2 cellular contexts compared by ENCODE assay signal in the genomic region with DNA sequence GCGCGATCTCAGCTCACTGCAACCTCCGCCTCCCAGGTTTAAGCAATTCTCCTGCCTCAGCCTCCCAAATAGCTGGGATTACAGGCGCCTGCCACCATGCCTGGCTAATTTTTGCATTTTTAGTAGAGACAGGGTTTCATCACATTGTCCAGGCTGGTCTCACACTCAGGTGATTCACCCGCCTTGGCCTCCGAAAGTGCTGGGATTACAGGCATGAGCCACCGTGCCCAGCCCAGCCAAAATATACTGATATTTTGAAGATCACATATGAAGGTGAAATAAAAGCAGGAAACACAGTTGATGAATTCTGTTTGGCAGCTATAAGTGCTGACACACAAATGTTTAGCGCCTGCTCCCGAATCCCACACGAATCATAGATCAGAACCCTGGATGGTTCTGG. TPM values are rescaled to one million over a fixed set of nuclear protein-coding genes. Genes with fewer than 3 reads are reported as not detected.
"Had no signal": no experiment of that assay in that cellular context is flagged by ENCODE, and none has a peak within 500 bp of the region (broad histone marks: within the 10 kb centered on the region; RNA-seq: fewer than 3 reads in every experiment).

No MANE protein-coding gene starts in this region.

RNA-seq across cellular contexts. Expression of gene IRX4, which starts 39.0 kb away (rescaled TPM):
- total RNA-seq: G401, GM12878 had no signal
- polyA plus RNA-seq: GM12878 had no signal
